Comparison of ENCODE assay signal across 8 cellular contexts in the genomic region with DNA sequence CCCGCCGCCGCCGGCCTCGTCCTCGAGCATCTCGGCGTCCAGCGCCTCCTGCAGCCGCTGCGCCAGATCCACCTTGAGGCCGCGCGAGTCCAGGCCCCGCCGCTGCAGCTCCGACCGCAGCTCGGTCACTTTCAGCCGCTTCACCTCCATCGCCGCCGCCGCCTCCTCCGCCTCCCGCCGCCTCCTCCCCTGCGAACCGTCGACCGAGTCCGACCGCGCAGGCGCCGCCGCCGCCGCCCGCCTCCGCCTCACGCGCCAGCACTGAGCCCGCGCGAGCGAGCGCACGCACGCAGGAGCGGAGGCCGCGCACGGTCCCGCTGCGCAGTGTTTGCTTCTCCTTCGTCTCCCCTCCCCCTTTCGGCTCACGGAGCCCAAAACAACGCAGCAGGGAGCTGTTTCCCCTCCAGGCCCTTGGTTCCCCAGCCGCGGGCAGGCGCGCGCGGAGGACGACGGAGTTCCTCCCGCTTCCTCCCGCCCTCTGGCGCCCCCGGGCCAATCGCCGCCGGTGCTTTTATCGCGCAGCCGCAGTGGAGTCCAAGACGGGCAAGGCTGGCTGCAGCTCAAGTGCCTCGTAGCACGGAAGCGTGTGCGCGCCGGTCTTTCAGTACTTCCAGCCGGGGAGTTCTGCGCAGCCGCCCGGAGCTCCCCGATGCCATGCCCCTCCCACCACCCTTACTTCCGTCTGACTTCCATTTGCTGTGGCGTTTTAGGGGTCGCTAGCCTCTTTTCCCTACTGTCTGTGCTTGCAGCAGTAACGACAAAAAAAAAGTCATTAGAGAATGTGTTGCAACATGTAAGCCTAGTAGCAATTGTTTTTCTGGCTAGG. TPM values are rescaled to one million over a fixed set of nuclear protein-coding genes. Genes with fewer than 3 reads are reported as not detected.
A peak's percentile ranks its signal among the peaks of the same experiment; 100 is the strongest.
DNase-seq lines count a peak whose midpoint lies in the region; ATAC-seq and TF ChIP-seq lines count a peak whose summit lies in the region.

A gene (minus strand): TSS at position 451 of the 826 bp plus-strand sequence. CDS start 301 bp downstream, at position 150.

- H3K4me3 ChIP-seq in GM12875 (ENCODE audit: low read depth, low read length) (peak within 1 kb of the TSS; percentile 98), adipocyte (ENCODE audit: low read length) (peak within 1 kb of the TSS; percentile 95), upper lobe of left lung (peak within 1 kb of the TSS; percentile 84 to 100 (median 98))

- TF ChIP-seq CTCF in GM12875 (IDR thresholded peaks at IDR 0.05; ENCODE audit: borderline replicate concordance, insufficient read depth, low read depth, low read length) (no peak), upper lobe of left lung (IDR thresholded peaks at IDR 0.05) (peak in 5 of 6 experiments; percentile 14 to 28 (median 20))

- TF ChIP-seq POLR2A in upper lobe of left lung (IDR thresholded peaks at IDR 0.05), result peak; percentile 73 to 99 (median 89)

- peak; percentile 98 for DNase-seq in NCI-H1436 (lab: John Stamatoyannopoulos, UW)
- DNase-seq in T follicular helper cell (ENCODE audit: low read depth), result peak; percentile 98
- peak; percentile 100 for DNase-seq in adipocyte (ENCODE audit: low read depth)
- peak; percentile 99 for DNase-seq in cardiac septum (ENCODE audit: low spot score)
- peak; percentile 96 to 100 (median 98) for DNase-seq in posterior cingulate gyrus
- DNase-seq in upper lobe of left lung, result peak; percentile 99

- 0 to 1% methylated on average over 27 to 31 of the region's 94 CpGs for WGBS in upper lobe of left lung, 2 donors

- intact Hi-C loops in cardiac septum (cut with DNase I), result loop anchor here (1.0 to 5.0 kb wide), 4 partner anchors 18 to 130 kb away; a partner anchor contains a TSS
- intact Hi-C loops in posterior cingulate gyrus (cut with DNase I), result loop anchor here (2.0 to 10.0 kb wide), 2 partner anchors 18 to 108 kb away; a partner anchor contains a TSS

- H3K9ac ChIP-seq in adipocyte (ENCODE audit: low read length), result peak within 1 kb of the TSS; percentile 99

- H3K9me3 ChIP-seq in adipocyte (ENCODE audit: control insufficient read depth, low read length) (no peaks in the 10 kb centered on the region), upper lobe of left lung (no peaks in the 10 kb centered on the region)

- peak within 1 kb of the TSS; percentile 86 to 95 (median 93) for H3K27ac ChIP-seq in upper lobe of left lung

- ATAC-seq in HG02798 (IDR thresholded peaks at IDR 0.05; ENCODE audit: poor library complexity, unreplicated experiment) (peak; percentile 79), upper lobe of left lung (ENCODE audit: low FRiP score in 2 of 2) (peak; percentile 95 to 98)

- TF ChIP-seq EP300 in upper lobe of left lung (IDR thresholded peaks at IDR 0.05), result peak in 1 of 4 donors; percentile 59

- H3K4me1 ChIP-seq in adipocyte (ENCODE audit: control insufficient read depth, insufficient read depth, low read length) (peaks cover 24% of the 10 kb centered on the region), upper lobe of left lung (peaks cover 39 to 61% (median 48%) of the 10 kb centered on the region in 4 donors)

- no peaks in the 10 kb centered on the region for H3K27me3 ChIP-seq in adipocyte (replicated peaks; ENCODE audit: control insufficient read depth, insufficient read depth, low read length)
- H3K27me3 ChIP-seq in upper lobe of left lung, result no peaks in the 10 kb centered on the region

- H3K36me3 ChIP-seq in adipocyte (ENCODE audit: control insufficient read depth, insufficient read depth, low read length, severe bottlenecking), result peaks cover 20% of the 10 kb centered on the region
- H3K36me3 ChIP-seq in upper lobe of left lung, result peaks cover 14 to 42% (median 20%) of the 10 kb centered on the region in 4 donors

RNA-seq across cellular contexts. Expression of the gene that starts here (rescaled TPM):
- 34.8 TPM for total RNA-seq in cardiac septum
- 10 to 100 TPM; 23.9 to 76.5 (median 46.3) TPM for total RNA-seq in upper lobe of left lung

Comparison
In these comparisons a context has a peak if more than half of its experiments do, and no peak if none do; other contexts are left out.
1. Peak in every context shown above with its lines: DNase-seq, ATAC-seq, H3K4me3 ChIP-seq and H3K27ac ChIP-seq.